Comparison of ENCODE assay signal across 9 cellular contexts in the genomic region with DNA sequence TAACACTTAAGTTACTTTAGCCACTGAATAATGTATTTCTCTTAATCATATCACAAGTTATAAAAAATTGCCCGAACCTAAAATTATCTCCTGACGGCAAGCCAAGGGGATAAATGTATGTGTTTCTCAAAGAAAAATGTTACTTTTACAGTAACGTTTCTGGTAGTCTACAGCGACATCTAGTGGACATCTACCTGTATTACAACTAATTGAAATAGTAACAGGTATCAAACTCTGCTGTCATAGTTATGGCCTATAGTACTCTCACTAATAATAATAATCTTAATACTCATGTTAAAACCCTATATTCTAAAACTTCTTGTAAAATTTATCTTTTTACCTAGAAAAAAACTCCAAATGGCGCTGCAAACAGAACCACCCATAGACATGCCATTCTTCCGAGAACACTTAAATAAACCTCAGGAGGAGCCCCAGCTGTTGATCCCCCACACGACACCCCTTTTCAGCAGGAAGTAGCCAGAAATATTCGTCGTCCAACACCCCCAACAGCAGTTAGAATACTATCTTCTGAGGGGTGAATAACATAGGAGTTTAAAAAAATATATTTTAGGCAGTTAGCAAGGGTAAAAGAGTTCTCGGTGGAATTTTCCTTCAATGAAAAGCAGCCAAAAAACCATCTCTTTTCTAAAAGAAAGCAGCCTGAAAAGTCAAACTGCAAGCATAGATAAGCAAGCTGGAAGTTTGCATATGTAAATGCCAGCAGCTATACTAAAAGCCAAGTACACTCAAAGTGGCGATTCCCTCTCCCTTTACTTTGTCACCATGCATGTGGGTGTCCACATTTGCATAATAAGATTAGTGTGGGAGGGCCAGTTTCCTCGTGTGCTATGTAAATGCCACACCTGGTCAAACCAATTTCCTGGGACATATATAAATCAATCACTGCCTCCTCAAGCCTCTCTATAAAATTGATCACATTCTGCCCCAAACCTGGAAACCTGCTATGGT. TPM values are rescaled to one million over a fixed set of nuclear protein-coding genes. Genes with fewer than 3 reads are reported as not detected.
A peak's percentile ranks its signal among the peaks of the same experiment; 100 is the strongest.
DNase-seq lines count a peak whose midpoint lies in the region; ATAC-seq and TF ChIP-seq lines count a peak whose summit lies in the region.
"Had no signal": no experiment of that assay in that cellular context is flagged by ENCODE, and none has a peak within 500 bp of the region (broad histone marks: within the 10 kb centered on the region; RNA-seq: fewer than 3 reads in every experiment).

No MANE protein-coding gene starts in this region.

- no peaks in the 10 kb centered on the region for H3K36me3 ChIP-seq in Peyer's patch
- H3K36me3 ChIP-seq: HAP-1 had no signal

- peak; percentile 39 for TF ChIP-seq CTCF in AG09319 (IDR thresholded peaks at IDR 0.05; ENCODE audit: low read depth, low read length)
- TF ChIP-seq CTCF in Peyer's patch (IDR thresholded peaks at IDR 0.05) = peak; percentile 45 to 71 (median 56)

- no peak for TF ChIP-seq POLR2A in Peyer's patch (IDR thresholded peaks at IDR 0.05)

- H3K27me3 ChIP-seq in Peyer's patch = no peaks in the 10 kb centered on the region

- H3K4me1 ChIP-seq in Peyer's patch = no peaks in the 10 kb centered on the region
- H3K4me1 ChIP-seq: HAP-1 had no signal

- ATAC-seq in GM18858 (IDR thresholded peaks at IDR 0.05; ENCODE audit: unreplicated experiment) = peak; percentile 83

- DNase-seq in AG09319 (ENCODE audit: extremely low read depth, low read depth) = no peak
- no peak for DNase-seq in Peyer's patch
- peak; percentile 4 for DNase-seq in hepatic stellate cell (ENCODE audit: low spot score)
- no peak for DNase-seq in NCI-H524 treated with DMSO at 0.1 percent for 48 hours (lab: John Stamatoyannopoulos, UW)
- DNase-seq in glomerular visceral epithelial cell (ENCODE audit: extremely low spot score) = no peak
- DNase-seq in stimulated activated CD4-positive, alpha-beta T cell treated with anti-CD3 and anti-CD28 coated beads, Interleukin-2, amount 100 ng/mL, for 48 hours = no peak
- DNase-seq in T-helper 9 cell = no peak

- no peak overlapping the region for H3K4me3 ChIP-seq in Peyer's patch
- H3K4me3 ChIP-seq: HAP-1 had no signal

- no peak overlapping the region for H3K27ac ChIP-seq in Peyer's patch

- no peaks in the 10 kb centered on the region for H3K9me3 ChIP-seq in Peyer's patch
- H3K9me3 ChIP-seq: HAP-1 had no signal

RNA-seq across cellular contexts. Expression of a gene that starts 40.5 kb away (rescaled TPM):
- 10 to 100 TPM in 1 of 4 donors, 1 to 10 TPM in 3; 3.6 to 61.9 (median 7.8) TPM for total RNA-seq in Peyer's patch
